ENCODE assay signal across 8 cellular contexts in the genomic region with DNA sequence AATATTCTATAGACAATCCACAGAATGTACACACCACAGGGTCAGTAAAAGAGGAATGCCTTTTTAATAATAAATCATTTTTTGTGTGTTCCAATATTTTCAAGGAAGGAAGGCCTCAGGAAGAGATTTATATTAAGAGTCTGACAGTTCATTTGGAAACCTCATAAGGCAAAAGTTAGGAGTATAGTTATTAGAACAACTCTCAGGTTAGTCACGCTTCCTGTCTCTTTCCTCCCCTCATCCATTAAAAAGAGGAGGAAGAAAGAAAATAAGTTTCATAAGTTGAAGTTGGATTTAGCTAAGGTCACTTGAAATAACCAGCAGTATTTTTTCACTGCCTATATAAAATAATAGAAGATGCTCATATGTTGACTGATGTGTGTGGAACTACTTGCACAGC.
"Had no signal": no experiment of that assay in that cellular context is flagged by ENCODE, and none has a peak within 500 bp of the region (broad histone marks: within the 10 kb centered on the region; RNA-seq: fewer than 3 reads in every experiment).

No MANE protein-coding gene starts in this region.

- H3K9me3 ChIP-seq: HAP-1 had no signal

- DNase-seq: GM23248, GOT3, H7, HFFc6, KBM-7 had no signal

- H3K9ac ChIP-seq: GM23248 had no signal

- ATAC-seq: HCT116, HepG2 had no signal

- FAIRE-seq: HepG2 had no signal

- H3K4me3 ChIP-seq: GM23248, HAP-1 had no signal

- H2AFZ ChIP-seq: GM23248 had no signal

- H3K36me3 ChIP-seq: HAP-1 had no signal

- H3K27ac ChIP-seq: GM23248 had no signal
